ENCODE assay signal across 9 cellular contexts in genomic region chr3:111676177-111677021, GRCh38. TPM values are rescaled to one million over a fixed set of nuclear protein-coding genes. Genes with fewer than 3 reads are reported as not detected.
DNase-seq lines count a peak whose midpoint lies in the region; ATAC-seq, FAIRE-seq and TF ChIP-seq lines count a peak whose summit lies in the region.
"Had no signal": no experiment of that assay in that cellular context is flagged by ENCODE, and none has a peak within 500 bp of the region (broad histone marks: within the 10 kb centered on the region; RNA-seq: fewer than 3 reads in every experiment).

No MANE protein-coding gene starts in this region.

- peak overlapping the region; percentile 88 to 98 (median 96) for H3K4me3 Mint-ChIP-seq in IgD-negative memory B cell
- H3K4me3 Mint-ChIP-seq in astrocyte (ENCODE audit: unreplicated experiment): peak overlapping the region; percentile 96
- peak overlapping the region; percentile 95 for H3K4me3 Mint-ChIP-seq in natural killer cell

- no peaks in the 10 kb centered on the region for H3K36me3 Mint-ChIP-seq in IgD-negative memory B cell
- H3K36me3 Mint-ChIP-seq in astrocyte (ENCODE audit: low read depth, unreplicated experiment): no peaks in the 10 kb centered on the region
- no peaks in the 10 kb centered on the region for H3K36me3 Mint-ChIP-seq in natural killer cell

- FAIRE-seq in astrocyte (lab: Jason Lieb, UNC): peak; percentile 17
- FAIRE-seq: K562 had no signal

- H3K4me1 ChIP-seq in astrocyte (ENCODE audit: insufficient read depth, low read length): peaks cover 32% of the 10 kb centered on the region

- no peak for DNase-seq in GM12864 (ENCODE audit: low read depth)
- peak; percentile 75 for DNase-seq in astrocyte (ENCODE audit: low read depth)
- DNase-seq in natural killer cell: no peak
- DNase-seq in NCI-H1436 (lab: John Stamatoyannopoulos, UW): no peak
- no peak for DNase-seq in UCSD-AML1 (lab: John Stamatoyannopoulos, UW; ENCODE audit: unreplicated experiment)

- TF ChIP-seq CTCF in GM12864 (IDR thresholded peaks at IDR 0.05; ENCODE audit: low read depth, low read length, missing control alignments) (no peak), astrocyte (IDR thresholded peaks at IDR 0.05; ENCODE audit: insufficient read depth, low read depth, low read length) (no peak), natural killer cell (IDR thresholded peaks at IDR 0.05) (no peak)

- no peak overlapping the region for H3K27ac ChIP-seq in astrocyte (ENCODE audit: low read depth, low read length)

- peaks cover 15% of the 10 kb centered on the region for H3K27me3 ChIP-seq in astrocyte (ENCODE audit: insufficient read depth, low read length)

- no peak overlapping the region for H2AFZ ChIP-seq in astrocyte (ENCODE audit: low read depth, low read length)

- H3K4me3 ChIP-seq in GM12864 (ENCODE audit: low read depth, low read length): peak overlapping the region; percentile 40
- peak overlapping the region; percentile 69 for H3K4me3 ChIP-seq in astrocyte (ENCODE audit: insufficient read depth, low read depth, low read length)
- H3K4me3 ChIP-seq: K562 had no signal

- H3K4me1 Mint-ChIP-seq in IgD-negative memory B cell (peaks cover 34 to 46% (median 44%) of the 10 kb centered on the region in 3 donors), astrocyte (ENCODE audit: low read depth, unreplicated experiment) (peaks cover 44% of the 10 kb centered on the region), natural killer cell (peaks cover 89 to 94% of the 10 kb centered on the region in 2 donors)

- H3K79me2 ChIP-seq in astrocyte (ENCODE audit: insufficient read depth, low read length): no peaks in the 10 kb centered on the region

- H3K9me3 ChIP-seq in astrocyte (ENCODE audit: insufficient read depth, low read depth, low read length): no peaks in the 10 kb centered on the region

- H3K9ac ChIP-seq in astrocyte (ENCODE audit: low read length): peak overlapping the region; percentile 32

- intact Hi-C loops in natural killer cell (cut with micrococcal nuclease): no loop called here

- peaks cover 2% of the 10 kb centered on the region for H4K20me1 ChIP-seq in astrocyte (ENCODE audit: insufficient read depth, low read length)

- peak overlapping the region; percentile 84 for H3K4me2 ChIP-seq in astrocyte (ENCODE audit: low read length)

- H3K27me3 Mint-ChIP-seq in IgD-negative memory B cell (peaks cover 5% of the 10 kb centered on the region), astrocyte (ENCODE audit: low read depth, unreplicated experiment) (no peaks in the 10 kb centered on the region), natural killer cell (ENCODE audit: low read depth in 2 of 2) (no peaks in the 10 kb centered on the region)

- no peaks in the 10 kb centered on the region for H3K36me3 ChIP-seq in astrocyte (ENCODE audit: insufficient read depth, low read length)

- H3K9me3 Mint-ChIP-seq in IgD-negative memory B cell (no peaks in the 10 kb centered on the region), astrocyte (ENCODE audit: unreplicated experiment) (peaks cover 4% of the 10 kb centered on the region), natural killer cell (no peaks in the 10 kb centered on the region)

- H3K27ac Mint-ChIP-seq in IgD-negative memory B cell (peak overlapping the region; percentile 4 to 58 (median 51)), astrocyte (ENCODE audit: unreplicated experiment) (peak overlapping the region; percentile 28), natural killer cell (peak overlapping the region; percentile 89 to 97)

- ATAC-seq in natural killer cell (no peak), HG03045 (IDR thresholded peaks at IDR 0.05; ENCODE audit: unreplicated experiment) (no peak), GM21723 (IDR thresholded peaks at IDR 0.05; ENCODE audit: unreplicated experiment) (no peak)
- ATAC-seq: K562 had no signal

RNA-seq across cellular contexts. Expression of gene PLCXD2, which starts 1.9 kb away (rescaled TPM):
- polyA plus RNA-seq in IgD-negative memory B cell: 1.1 TPM
- total RNA-seq in astrocyte (9.3 and 11.4 TPM in 2 replicates), natural killer cell (10 to 100 TPM; 31.6 to 37.5 (median 32.5) TPM)

Comparison
In these comparisons a context has a peak if more than half of its experiments do, and no peak if none do; other contexts are left out.
1. H3K27ac Mint-ChIP-seq: peak in every context shown above with its lines; median percentile 93 in natural killer cell; 51 in IgD-negative memory B cell; 28 in astrocyte.